ENCODE assay signal across 25 cellular contexts in genomic region chr1:112309499-112309898, GRCh38.
"Had no signal": no experiment of that assay in that cellular context is flagged by ENCODE, and none has a peak within 500 bp of the region (broad histone marks: within the 10 kb centered on the region; RNA-seq: fewer than 3 reads in every experiment).

No MANE protein-coding gene starts in this region.

- ATAC-seq: foreskin keratinocyte; gastroesophageal sphincter; heart left ventricle; left lobe of liver; naive thymus-derived CD8-positive, alpha-beta T cell; psoas muscle; right cardiac atrium; stimulated activated effector memory CD8-positive, alpha-beta T cell treated with anti-CD3 and anti-CD28 coated beads, Interleukin-12 subunit alpha, Interleukin-12 subunit beta, amount 100 ng/mL, for 72 hours had no signal

- H3K27ac ChIP-seq: esophagus muscularis mucosa, foreskin keratinocyte, gastroesophageal sphincter, heart left ventricle, hepatocyte, ovary, psoas muscle, sigmoid colon, stomach, testis, tibial artery had no signal

- H2AFZ ChIP-seq: hepatocyte had no signal

- H3K36me3 ChIP-seq: esophagus muscularis mucosa, gastroesophageal sphincter, heart left ventricle, ovary, sigmoid colon, stomach, tibial artery had no signal

- H3K4me1 ChIP-seq: foreskin keratinocyte, psoas muscle, sigmoid colon, stomach, testis, tibial artery had no signal

- FAIRE-seq: endothelial cell of umbilical vein, kidney, urothelium cell line had no signal

- H3K27me3 ChIP-seq: esophagus muscularis mucosa, gastroesophageal sphincter, ovary, sigmoid colon, testis had no signal

- H3K4me2 ChIP-seq: hepatocyte had no signal

- DNase-seq: effector memory CD4-positive, alpha-beta T cell; foreskin keratinocyte; heart left ventricle; kidney; naive thymus-derived CD8-positive, alpha-beta T cell; nephron progenitor cell; occipital lobe; ovary; posterior cingulate gyrus; psoas muscle; right cardiac atrium; sigmoid colon; stimulated activated CD4-positive, alpha-beta T cell treated with anti-CD3 and anti-CD28 coated beads, Interleukin-2, amount 100 ng/mL, for 24 hours; stimulated activated CD4-positive, alpha-beta T cell treated with anti-CD3 and anti-CD28 coated beads, Interleukin-4, amount 100 ng/mL, for 24 hours; stimulated activated naive CD4-positive, alpha-beta T cell treated with Interleukin-2 at 50 U/mL for 16 hours; stomach; testis; tibial artery had no signal

- H3K79me2 ChIP-seq: hepatocyte had no signal

- H3K9me3 ChIP-seq: esophagus muscularis mucosa, gastroesophageal sphincter, heart left ventricle, ovary, psoas muscle, sigmoid colon, stomach, testis, tibial artery had no signal

- H3K4me3 ChIP-seq: esophagus muscularis mucosa, gastroesophageal sphincter, heart left ventricle, hepatocyte, ovary, psoas muscle, sigmoid colon, stomach, testis, tibial artery had no signal
